Comparison of ENCODE assay signal across 21 cellular contexts in the genomic region with DNA sequence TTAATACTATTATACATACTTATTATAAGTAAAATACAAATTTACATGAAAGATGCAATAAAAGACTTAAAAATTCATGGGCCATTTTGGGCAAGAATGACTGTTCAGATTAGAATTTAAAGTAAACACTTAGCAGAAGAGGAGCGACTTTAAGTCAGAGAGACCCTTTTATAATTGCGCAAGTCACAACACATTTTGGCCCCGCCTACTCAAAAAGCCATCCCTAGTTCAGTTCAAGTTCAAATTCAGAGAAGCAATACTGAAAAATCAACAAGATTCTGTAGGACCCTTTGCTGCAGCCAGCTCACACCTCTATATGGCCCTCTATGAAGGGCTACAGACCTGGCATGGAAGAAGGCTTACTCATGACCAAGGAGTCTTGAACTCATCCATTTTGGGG.
DNase-seq lines count a peak whose midpoint lies in the region; ATAC-seq, FAIRE-seq and TF ChIP-seq lines count a peak whose summit lies in the region.
"Had no signal": no experiment of that assay in that cellular context is flagged by ENCODE, and none has a peak within 500 bp of the region (broad histone marks: within the 10 kb centered on the region; RNA-seq: fewer than 3 reads in every experiment).

No MANE protein-coding gene starts in this region.

- in situ Hi-C loops in IMR-90 (cut with MboI; ENCODE audit: low sequenced_read_pairs) = no loop called here
- in situ Hi-C loops in K562 (cut with MboI) = no loop called here

- no peak overlapping the region for H3K56ac ChIP-seq in IMR-90 (ENCODE audit: extremely low read depth, insufficient read depth, low read length)

- peaks cover 3% of the 10 kb centered on the region for H3K9me1 ChIP-seq in IMR-90 (ENCODE audit: insufficient read depth, low read length)
- H3K9me1 ChIP-seq in K562 (ENCODE audit: control insufficient read depth, insufficient read depth, low read length) = no peaks in the 10 kb centered on the region

- H3K4me3 ChIP-seq in A549 = no peak overlapping the region
- no peak overlapping the region for H3K4me3 ChIP-seq in IMR-90 (ENCODE audit: insufficient read depth, low read depth, low read length)
- no peak overlapping the region for H3K4me3 ChIP-seq in K562
- no peak overlapping the region for H3K4me3 ChIP-seq in OCI-LY7 (ENCODE audit: low read depth, low read length, poor library complexity, severe bottlenecking)
- H3K4me3 ChIP-seq: BLaER1 treated with 17β-estradiol and CSF1 and Interleukin-3, amounts not matched to agents 10 nM and 100 nM had no signal

- no TSS peak for BruUV-seq in IMR-90 (replicated peaks; lab: Mats Ljungman, UMichigan)
- BruUV-seq in K562 (replicated peaks; lab: Mats Ljungman, UMichigan) = no TSS peak
- no TSS peak for BruUV-seq in OCI-LY7 (replicated peaks; lab: Mats Ljungman, UMichigan)

- TF ChIP-seq CTCF in A549 (IDR thresholded peaks at IDR 0.05) (no peak), IMR-90 (conservative IDR thresholded peaks at IDR 0.05; ENCODE audit: low read depth, low read length) (no peak), K562 (IDR thresholded peaks at IDR 0.05 in 2 of 3, conservative IDR thresholded peaks at IDR 0.05 in 1 of 3; ENCODE audit: insufficient read depth in 2 of 3, low read depth in 1 of 3, low read length in 3 of 3) (no peak), OCI-LY7 (conservative IDR thresholded peaks at IDR 0.05; ENCODE audit: low read length) (no peak)

- H3K18ac ChIP-seq in IMR-90 (ENCODE audit: low read depth, low read length) = no peak overlapping the region

- DNase-seq in A549 (ENCODE audit: low read depth in 1 of 2, low spot score in 1 of 2) (no peak), IMR-90 (no peak), K562 (ENCODE audit: extremely low read depth in 1 of 4, low spot score in 3 of 4) (no peak), OCI-LY7 (ENCODE audit: low spot score) (no peak)
- no peak for DNase-seq in stimulated activated CD4-positive, alpha-beta T cell treated with anti-CD3 and anti-CD28 coated beads, Interleukin-2, amount 100 ng/mL, for 48 hours
- DNase-seq: 8988T; AML-193; Caco-2; Calu3; CD4-positive, alpha-beta T cell; CD8-positive, alpha-beta T cell; DMS79 treated with DMSO at 0.1 percent for 48 hours; GF-D8 had no signal

- no peak overlapping the region for H4K8ac ChIP-seq in IMR-90 (ENCODE audit: low read depth in 2 of 2, low read length in 2 of 2)

- H2AFZ ChIP-seq in IMR-90 (replicated peaks; ENCODE audit: low read length, poor library complexity) = no peak overlapping the region
- H2AFZ ChIP-seq in K562 (ENCODE audit: low read depth, low read length) = no peak overlapping the region
- H2AFZ ChIP-seq in OCI-LY7 (ENCODE audit: low read length) = no peak overlapping the region

- H3K9me3 ChIP-seq in A549 (no peaks in the 10 kb centered on the region), IMR-90 (ENCODE audit: control insufficient read depth, insufficient read depth, low read length) (no peaks in the 10 kb centered on the region), K562 (replicated peaks; ENCODE audit: control insufficient read depth, insufficient read depth, low read depth, low read length) (no peaks in the 10 kb centered on the region), OCI-LY7 (ENCODE audit: low read length) (no peaks in the 10 kb centered on the region)
- H3K9me3 ChIP-seq: BLaER1 treated with 17β-estradiol and CSF1 and Interleukin-3, amounts not matched to agents 10 nM and 100 nM; Caco-2 had no signal

- no peak overlapping the region for H2BK15ac ChIP-seq in IMR-90 (ENCODE audit: low read depth, low read length)

- TF ChIP-seq POLR2A in A549 (IDR thresholded peaks at IDR 0.05; ENCODE audit: low read length) = no peak
- TF ChIP-seq POLR2A in IMR-90 (IDR thresholded peaks at IDR 0.05; ENCODE audit: low read depth, low read length) = no peak
- no peak for TF ChIP-seq POLR2A in K562 (conservative IDR thresholded peaks at IDR 0.05)

- no peak overlapping the region for H3K23ac ChIP-seq in IMR-90 (ENCODE audit: low read depth, low read length)

- H3K9ac ChIP-seq in IMR-90 (ENCODE audit: low read depth, low read length) (no peak overlapping the region), K562 (ENCODE audit: insufficient read depth in 1 of 2, low read depth in 2 of 2, low read length in 2 of 2) (no peak overlapping the region)
- H3K9ac ChIP-seq: BLaER1 treated with 17β-estradiol and CSF1 and Interleukin-3, amounts not matched to agents 10 nM and 100 nM had no signal

- no peak overlapping the region for H2AK9ac ChIP-seq in IMR-90 (replicated peaks; ENCODE audit: low read depth, low read length, poor library complexity)

- no peak overlapping the region for H4K91ac ChIP-seq in IMR-90 (ENCODE audit: insufficient read depth, low read depth, low read length)

- FAIRE-seq in A549 (lab: Jason Lieb, UNC) (no peak), K562 (lab: Jason Lieb, UNC) (no peak)
- FAIRE-seq: A204.1, D721Med, G401.6, GM12891, GM19239 had no signal

- ATAC-seq in A549 = no peak
- ATAC-seq in IMR-90 (ENCODE audit: low read depth) = no peak
- no peak for ATAC-seq in K562
- ATAC-seq in HG02623 (IDR thresholded peaks at IDR 0.05; ENCODE audit: unreplicated experiment) = no peak
- ATAC-seq: CD8-positive, alpha-beta T cell had no signal

- intact Hi-C loops in IMR-90 (cut with micrococcal nuclease) (no loop called here), K562 (cut with micrococcal nuclease) (no loop called here), OCI-LY7 (cut with micrococcal nuclease; ENCODE audit: unreplicated experiment) (no loop called here)

- no peak overlapping the region for H2AK5ac ChIP-seq in IMR-90 (ENCODE audit: low read depth, low read length)

- no peak overlapping the region for H3K14ac ChIP-seq in IMR-90 (replicated peaks; ENCODE audit: low read depth, low read length)

- TF ChIP-seq RAD21 in A549 (conservative IDR thresholded peaks at IDR 0.05 in 1 of 2, IDR thresholded peaks at IDR 0.05 in 1 of 2) (no peak), IMR-90 (IDR thresholded peaks at IDR 0.05; ENCODE audit: low read length) (no peak), K562 (CRISPR knock-in tag; conservative IDR thresholded peaks at IDR 0.05 in 1 of 2, IDR thresholded peaks at IDR 0.05 in 1 of 2) (no peak)

- POLR2A ChIA-PET in A549 (lab: Yijun Ruan, JAX) = no interaction called here
- POLR2A ChIA-PET in IMR-90 (lab: Charles Lee; ENCODE audit: unreplicated experiment) = no interaction called here
- POLR2A ChIA-PET in K562 (lab: Yijun Ruan, JAX) = no interaction called here
- POLR2A ChIA-PET in OCI-LY7 (lab: Charles Lee) = no interaction called here

- no peaks in the 10 kb centered on the region for H3K9me2 ChIP-seq in OCI-LY7 (ENCODE audit: insufficient read depth, low read length)

- no peak overlapping the region for H4K5ac ChIP-seq in IMR-90 (ENCODE audit: low read depth, low read length)

- no peak overlapping the region for H2BK120ac ChIP-seq in IMR-90 (ENCODE audit: low read depth, low read length)

- H2BK20ac ChIP-seq in IMR-90 (ENCODE audit: low read depth, low read length) = no peak overlapping the region

- H3K36me3 ChIP-seq in IMR-90 (ENCODE audit: control insufficient read depth, insufficient read depth, low read length) (peaks cover 6% of the 10 kb centered on the region; the same call in 1 of the 2 replicates), K562 (ENCODE audit: control insufficient read depth, insufficient read depth, low read length) (no peaks in the 10 kb centered on the region), OCI-LY7 (ENCODE audit: insufficient read depth, low read length) (no peaks in the 10 kb centered on the region)

- H3K27ac ChIP-seq in A549 (no peak overlapping the region), IMR-90 (ENCODE audit: insufficient read depth, low read length) (no peak overlapping the region), K562 (ENCODE audit: extremely low read depth, low read depth, low read length) (no peak overlapping the region), OCI-LY7 (ENCODE audit: low read depth, low read length, poor library complexity, severe bottlenecking) (no peak overlapping the region)
- H3K27ac ChIP-seq: BLaER1 treated with 17β-estradiol and CSF1 and Interleukin-3, amounts not matched to agents 10 nM and 100 nM; C4-2B had no signal

- H3K27me3 ChIP-seq in IMR-90 (ENCODE audit: control insufficient read depth, insufficient read depth, low read length) (no peaks in the 10 kb centered on the region), K562 (ENCODE audit: control insufficient read depth in 2 of 2, insufficient read depth in 2 of 2, low read length in 2 of 2) (no peaks in the 10 kb centered on the region)
- H3K27me3 ChIP-seq: BLaER1 treated with 17β-estradiol and CSF1 and Interleukin-3, amounts not matched to agents 10 nM and 100 nM had no signal

- H3K4ac ChIP-seq in IMR-90 (ENCODE audit: low read depth, low read length) = no peak overlapping the region

- H3K79me2 ChIP-seq in K562 (ENCODE audit: control insufficient read depth, insufficient read depth, low read length) (no peaks in the 10 kb centered on the region), OCI-LY7 (ENCODE audit: insufficient read depth, low read depth, low read length) (no peaks in the 10 kb centered on the region)

- TF ChIP-seq EP300 in A549 (IDR thresholded peaks at IDR 0.05) (no peak), K562 (IDR thresholded peaks at IDR 0.05; ENCODE audit: low read length) (no peak)

- H4K20me1 ChIP-seq in IMR-90 (ENCODE audit: insufficient read depth, low read length) = peaks cover 56% of the 10 kb centered on the region
- H4K20me1 ChIP-seq in K562 (replicated peaks; ENCODE audit: control insufficient read depth, insufficient read depth, low read length) = no peaks in the 10 kb centered on the region
- no peaks in the 10 kb centered on the region for H4K20me1 ChIP-seq in OCI-LY7 (ENCODE audit: insufficient read depth, low read length)

- no peak overlapping the region for H3K4me2 ChIP-seq in A549
- H3K4me2 ChIP-seq in IMR-90 (ENCODE audit: low read depth, low read length) = no peak overlapping the region
- no peak overlapping the region for H3K4me2 ChIP-seq in K562 (ENCODE audit: insufficient read depth, low read length)
- no peak overlapping the region for H3K4me2 ChIP-seq in OCI-LY7 (ENCODE audit: low read length)
- H3K4me2 ChIP-seq: BLaER1 treated with 17β-estradiol and CSF1 and Interleukin-3, amounts not matched to agents 10 nM and 100 nM had no signal

- dilution Hi-C loops in IMR-90 (cut with HindIII; ENCODE audit: low sequenced_read_pairs, unreplicated experiment) = no loop called here

- H3K4me1 ChIP-seq in A549 = peaks cover 13% of the 10 kb centered on the region
- peaks cover 6% of the 10 kb centered on the region for H3K4me1 ChIP-seq in IMR-90 (ENCODE audit: control insufficient read depth, insufficient read depth, low read length)
- H3K4me1 ChIP-seq in K562 (replicated peaks in 1 of 2; ENCODE audit: control insufficient read depth in 2 of 2, insufficient read depth in 2 of 2, low read length in 2 of 2) = no peaks in the 10 kb centered on the region
- no peaks in the 10 kb centered on the region for H3K4me1 ChIP-seq in OCI-LY7 (ENCODE audit: insufficient read depth, low read length, poor library complexity, severe bottlenecking)
- H3K4me1 ChIP-seq: Caco-2 had no signal

- no peak overlapping the region for H2BK5ac ChIP-seq in IMR-90 (ENCODE audit: low read depth, low read length, poor library complexity, severe bottlenecking)

- CTCF ChIA-PET in A549 (lab: Yijun Ruan, JAX) (no interaction called here), IMR-90 (lab: Yijun Ruan, JAX) (no interaction called here), K562 (lab: Yijun Ruan, JAX; ENCODE audit: low intra/inter-chr PET ratio) (no interaction called here), OCI-LY7 (lab: Charles Lee; ENCODE audit: unreplicated experiment) (no interaction called here)

- peaks cover 22 to 76% of the 10 kb centered on the region in 2 experiments for H3K79me1 ChIP-seq in IMR-90 (ENCODE audit: low read depth in 1 of 2, low read length in 2 of 2)

- WGBS in A549 (ENCODE audit: missing lambda C conversion rate) = 85% methylated on average over 3 of the region's 3 CpGs
- 83% methylated on average over 1 of the region's 3 CpGs; no CpG with 5 or more reads in 1 of the 2 experiments for WGBS in IMR-90 (ENCODE audit: extremely low coverage in 2 of 2, insufficient read length in 1 of 2), 2 experiments
- 89% methylated on average over 3 of the region's 3 CpGs for WGBS in K562 (ENCODE audit: insufficient coverage, low coverage, missing lambda C conversion rate)

Comparison
In these comparisons a context has a peak if more than half of its experiments do, and no peak if none do; other contexts are left out.
1. Of the 35 proteins assayed by ChIP-seq in both K562 and A549: peak only in K562: none; only in A549: none; in both: CEBPB; in neither: 34.